In genomic region chr20:6058684-6059295, GRCh38 we compare ENCODE assay signal across 1 cellular context.
TF ChIP-seq lines count a peak whose summit lies in the region.

No MANE protein-coding gene starts in this region.

TF ChIP-seq in SK-N-SH, 30 proteins besides CTCF, POLR2A, EP300 and RAD21 (continued from another document):
- TF ChIP-seq, protein P1, sequence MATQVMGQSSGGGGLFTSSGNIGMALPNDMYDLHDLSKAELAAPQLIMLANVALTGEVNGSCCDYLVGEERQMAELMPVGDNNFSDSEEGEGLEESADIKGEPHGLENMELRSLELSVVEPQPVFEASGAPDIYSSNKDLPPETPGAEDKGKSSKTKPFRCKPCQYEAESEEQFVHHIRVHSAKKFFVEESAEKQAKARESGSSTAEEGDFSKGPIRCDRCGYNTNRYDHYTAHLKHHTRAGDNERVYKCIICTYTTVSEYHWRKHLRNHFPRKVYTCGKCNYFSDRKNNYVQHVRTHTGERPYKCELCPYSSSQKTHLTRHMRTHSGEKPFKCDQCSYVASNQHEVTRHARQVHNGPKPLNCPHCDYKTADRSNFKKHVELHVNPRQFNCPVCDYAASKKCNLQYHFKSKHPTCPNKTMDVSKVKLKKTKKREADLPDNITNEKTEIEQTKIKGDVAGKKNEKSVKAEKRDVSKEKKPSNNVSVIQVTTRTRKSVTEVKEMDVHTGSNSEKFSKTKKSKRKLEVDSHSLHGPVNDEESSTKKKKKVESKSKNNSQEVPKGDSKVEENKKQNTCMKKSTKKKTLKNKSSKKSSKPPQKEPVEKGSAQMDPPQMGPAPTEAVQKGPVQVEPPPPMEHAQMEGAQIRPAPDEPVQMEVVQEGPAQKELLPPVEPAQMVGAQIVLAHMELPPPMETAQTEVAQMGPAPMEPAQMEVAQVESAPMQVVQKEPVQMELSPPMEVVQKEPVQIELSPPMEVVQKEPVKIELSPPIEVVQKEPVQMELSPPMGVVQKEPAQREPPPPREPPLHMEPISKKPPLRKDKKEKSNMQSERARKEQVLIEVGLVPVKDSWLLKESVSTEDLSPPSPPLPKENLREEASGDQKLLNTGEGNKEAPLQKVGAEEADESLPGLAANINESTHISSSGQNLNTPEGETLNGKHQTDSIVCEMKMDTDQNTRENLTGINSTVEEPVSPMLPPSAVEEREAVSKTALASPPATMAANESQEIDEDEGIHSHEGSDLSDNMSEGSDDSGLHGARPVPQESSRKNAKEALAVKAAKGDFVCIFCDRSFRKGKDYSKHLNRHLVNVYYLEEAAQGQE (IDR thresholded peaks at IDR 0.05; ENCODE audit: low read depth, low read length) = no peak
- no peak for TF ChIP-seq MXI1 (IDR thresholded peaks at IDR 0.05; ENCODE audit: low read depth, low read length)
- no peak for TF ChIP-seq SMC3 (IDR thresholded peaks at IDR 0.05; ENCODE audit: low read depth, low read length)
- TF ChIP-seq MAX (IDR thresholded peaks at IDR 0.05; ENCODE audit: low read depth) = no peak
- no peak for TF ChIP-seq TEAD4 (IDR thresholded peaks at IDR 0.05; ENCODE audit: borderline replicate concordance, insufficient read depth)
- no peak for TF ChIP-seq TAF1 (IDR thresholded peaks at IDR 0.05; ENCODE audit: borderline replicate concordance, low read depth, low read length)
- TF ChIP-seq FOXM1 (IDR thresholded peaks at IDR 0.05; ENCODE audit: low read depth) = no peak
